In genomic region chr1:181087400-181087901, GRCh38 we compare ENCODE assay signal across 1 cellular context.
TF ChIP-seq lines count a peak whose summit lies in the region.

No MANE protein-coding gene starts in this region.

TF ChIP-seq in HepG2, 621 proteins besides CTCF, POLR2A, EP300 and RAD21:
- TF ChIP-seq JUND (CRISPR knock-in tag; IDR thresholded peaks at IDR 0.05) (no peak), ATF7 (IDR thresholded peaks at IDR 0.05) (peak; percentile 95), ATF7 (CRISPR knock-in tag; IDR thresholded peaks at IDR 0.05) (no peak), CREB1 (IDR thresholded peaks at IDR 0.05) (peak; percentile 70), CREB1 (CRISPR knock-in tag; IDR thresholded peaks at IDR 0.05) (0 out of 2 replicates have a peak, but pooled peaks have one; percentile 24)
